In the genomic region with DNA sequence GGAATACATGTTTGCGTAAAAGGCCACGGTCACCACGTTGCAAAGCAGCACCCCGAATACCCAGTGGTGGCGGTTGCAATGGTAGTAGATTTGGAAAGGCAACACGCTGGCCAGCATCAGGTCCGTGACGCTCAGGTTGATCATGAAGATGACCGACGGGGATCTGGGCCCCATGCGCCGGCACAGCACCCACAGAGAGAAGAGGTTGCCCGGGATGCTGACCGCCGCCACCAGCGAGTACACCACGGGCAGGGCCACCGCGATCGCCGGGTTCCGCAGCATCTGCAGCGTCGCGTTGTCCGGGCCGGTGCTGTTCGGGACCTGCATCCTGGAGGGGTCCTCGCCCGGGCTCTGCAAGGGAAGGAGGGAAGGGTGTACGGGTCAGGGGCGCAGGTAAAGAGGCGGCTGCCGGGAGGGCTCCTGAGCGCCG, we compare ENCODE assay signal across 12 cellular contexts. TPM values are rescaled to one million over a fixed set of nuclear protein-coding genes. Genes with fewer than 3 reads are reported as not detected.
DNase-seq lines count a peak whose midpoint lies in the region; ATAC-seq and TF ChIP-seq lines count a peak whose summit lies in the region.
"Had no signal": no experiment of that assay in that cellular context is flagged by ENCODE, and none has a peak within 500 bp of the region (broad histone marks: within the 10 kb centered on the region; RNA-seq: fewer than 3 reads in every experiment).

No MANE protein-coding gene starts in this region.

- DNase-seq in T-helper 1 cell, result no peak
- DNase-seq in progenitor cell of endocrine pancreas (ENCODE audit: low spot score, unreplicated experiment), result peak; percentile 3
- DNase-seq: HCEC 1CT had no signal

- peaks cover 8% of the 10 kb centered on the region; the same call in 1 of the 2 replicates for H3K79me2 ChIP-seq in SU-DHL-6 (ENCODE audit: insufficient read depth, low read length)

- H3K9me3 Mint-ChIP-seq in T-helper 1 cell treated with Interleukin-12 subunit alpha and Interleukin-12 subunit beta and Interleukin-4 antibody, amounts not matched to agents 30 μg/mL and 1 μg/mL, for 36 hours, result no peaks in the 10 kb centered on the region
- H3K9me3 Mint-ChIP-seq in dendritic cell treated with granulocyte-macrophage colony-stimulating factor and Interleukin-4, amounts not matched to agents 40 ng/mL and 50 ng/mL, for 4 days, result no peaks in the 10 kb centered on the region
- H3K9me3 Mint-ChIP-seq in progenitor cell of endocrine pancreas (ENCODE audit: low read depth), result no peaks in the 10 kb centered on the region

- peak overlapping the region; percentile 70 for H3K27ac Mint-ChIP-seq in T-helper 1 cell treated with Interleukin-12 subunit alpha and Interleukin-12 subunit beta and Interleukin-4 antibody, amounts not matched to agents 30 μg/mL and 1 μg/mL, for 36 hours
- peak overlapping the region; percentile 32 for H3K27ac Mint-ChIP-seq in dendritic cell treated with granulocyte-macrophage colony-stimulating factor and Interleukin-4, amounts not matched to agents 40 ng/mL and 50 ng/mL, for 4 days
- H3K27ac Mint-ChIP-seq in progenitor cell of endocrine pancreas, result no peak overlapping the region

- H3F3A ChIP-seq in SU-DHL-6 (ENCODE audit: insufficient read depth), result peaks cover 55% of the 10 kb centered on the region

- no peaks in the 10 kb centered on the region for H3K27me3 Mint-ChIP-seq in T-helper 1 cell treated with Interleukin-12 subunit alpha and Interleukin-12 subunit beta and Interleukin-4 antibody, amounts not matched to agents 30 μg/mL and 1 μg/mL, for 36 hours (ENCODE audit: low read depth)
- peaks cover 3% of the 10 kb centered on the region for H3K27me3 Mint-ChIP-seq in dendritic cell treated with granulocyte-macrophage colony-stimulating factor and Interleukin-4, amounts not matched to agents 40 ng/mL and 50 ng/mL, for 4 days
- peaks cover 10% of the 10 kb centered on the region for H3K27me3 Mint-ChIP-seq in progenitor cell of endocrine pancreas

- H3K27me3 ChIP-seq in SU-DHL-6 (ENCODE audit: low read length), result no peaks in the 10 kb centered on the region

- no peaks in the 10 kb centered on the region for H3K9me2 ChIP-seq in SU-DHL-6 (replicated peaks; ENCODE audit: insufficient read depth, low read length)

- H3K4me1 Mint-ChIP-seq in T-helper 1 cell treated with Interleukin-12 subunit alpha and Interleukin-12 subunit beta and Interleukin-4 antibody, amounts not matched to agents 30 μg/mL and 1 μg/mL, for 36 hours (ENCODE audit: low read depth), result peaks cover 71% of the 10 kb centered on the region
- peaks cover 49% of the 10 kb centered on the region for H3K4me1 Mint-ChIP-seq in dendritic cell treated with granulocyte-macrophage colony-stimulating factor and Interleukin-4, amounts not matched to agents 40 ng/mL and 50 ng/mL, for 4 days (ENCODE audit: low read depth)
- H3K4me1 Mint-ChIP-seq in progenitor cell of endocrine pancreas (ENCODE audit: low read depth), result no peaks in the 10 kb centered on the region

- intact Hi-C loops in dendritic cell treated with granulocyte-macrophage colony-stimulating factor and Interleukin-4, amounts not matched to agents 40 ng/mL and 50 ng/mL, for 4 days (cut with micrococcal nuclease), result loop anchor here (5.0 kb wide), 1 partner anchor 36 kb away; no protein-coding TSS in a partner anchor

- H3K9ac ChIP-seq in SU-DHL-6 (ENCODE audit: low read length), result no peak overlapping the region

- no peaks in the 10 kb centered on the region for H3K36me3 ChIP-seq in SU-DHL-6 (ENCODE audit: low read length)

- H3K4me3 Mint-ChIP-seq in T-helper 1 cell treated with Interleukin-12 subunit alpha and Interleukin-12 subunit beta and Interleukin-4 antibody, amounts not matched to agents 30 μg/mL and 1 μg/mL, for 36 hours, result peak overlapping the region; percentile 50
- no peak overlapping the region for H3K4me3 Mint-ChIP-seq in dendritic cell treated with granulocyte-macrophage colony-stimulating factor and Interleukin-4, amounts not matched to agents 40 ng/mL and 50 ng/mL, for 4 days
- H3K4me3 Mint-ChIP-seq in progenitor cell of endocrine pancreas (ENCODE audit: low read depth), result no peak overlapping the region

- ATAC-seq in GM21447 (IDR thresholded peaks at IDR 0.05; ENCODE audit: unreplicated experiment), result no peak
- ATAC-seq in GM18867 (IDR thresholded peaks at IDR 0.05; ENCODE audit: unreplicated experiment), result no peak
- no peak for ATAC-seq in HG03108 (IDR thresholded peaks at IDR 0.05; ENCODE audit: unreplicated experiment)
- ATAC-seq: foreskin keratinocyte, left lung had no signal

- no peaks in the 10 kb centered on the region for H4K20me1 ChIP-seq in SU-DHL-6 (ENCODE audit: low read depth, low read length)

- no peak overlapping the region for H3K4me2 ChIP-seq in SU-DHL-6 (ENCODE audit: low read depth, low read length, poor library complexity, severe bottlenecking)

- no peak overlapping the region for H3K4me3 ChIP-seq in SU-DHL-6 (ENCODE audit: insufficient read depth, low read length, poor library complexity, severe bottlenecking)
- H3K4me3 ChIP-seq: left lung had no signal

- no peaks in the 10 kb centered on the region for H3K9me3 ChIP-seq in SU-DHL-6 (ENCODE audit: insufficient read depth, low read length)
- H3K9me3 ChIP-seq: left lung had no signal

- H2AFZ ChIP-seq in SU-DHL-6 (ENCODE audit: low read depth, low read length, severe bottlenecking), result no peak overlapping the region

- peak overlapping the region; percentile 97; the same call in 1 of the 2 replicates for H3K27ac ChIP-seq in SU-DHL-6 (ENCODE audit: low read depth, low read length)
- H3K27ac ChIP-seq: 22Rv1, foreskin keratinocyte had no signal

- TF ChIP-seq CTCF in SU-DHL-6 (IDR thresholded peaks at IDR 0.05; ENCODE audit: insufficient read depth, low read length, poor library complexity, severe bottlenecking) (no peak), progenitor cell of endocrine pancreas (IDR thresholded peaks at IDR 0.05; ENCODE audit: unreplicated experiment) (no peak)

- H3K36me3 Mint-ChIP-seq in T-helper 1 cell treated with Interleukin-12 subunit alpha and Interleukin-12 subunit beta and Interleukin-4 antibody, amounts not matched to agents 30 μg/mL and 1 μg/mL, for 36 hours (ENCODE audit: low read depth), result peaks cover 50% of the 10 kb centered on the region
- H3K36me3 Mint-ChIP-seq in dendritic cell treated with granulocyte-macrophage colony-stimulating factor and Interleukin-4, amounts not matched to agents 40 ng/mL and 50 ng/mL, for 4 days (ENCODE audit: low read depth), result peaks cover 28% of the 10 kb centered on the region
- no peaks in the 10 kb centered on the region for H3K36me3 Mint-ChIP-seq in progenitor cell of endocrine pancreas (ENCODE audit: insufficient read depth)

RNA-seq across cellular contexts. Expression of a gene that starts 13.5 kb away (rescaled TPM):
- 24.5 and 26.2 TPM in 2 replicates for total RNA-seq in progenitor cell of endocrine pancreas
